Comparison of ENCODE assay signal across 1 cellular context in genomic region chr4:158782539-158783360, GRCh38.
A peak's percentile ranks its signal among the peaks of the same experiment; 100 is the strongest.
TF ChIP-seq lines count a peak whose summit lies in the region.

No MANE protein-coding gene starts in this region.

TF ChIP-seq in HepG2, 621 proteins besides CTCF, POLR2A, EP300 and RAD21 (continued from another document and continues in another):
- TF ChIP-seq PAXIP1 (CRISPR knock-in tag; conservative IDR thresholded peaks at IDR 0.05) (peak; percentile 78), MAFG (CRISPR knock-in tag; IDR thresholded peaks at IDR 0.05) (no peak), LCORL (IDR thresholded peaks at IDR 0.05) (no peak), LCORL (CRISPR knock-in tag; IDR thresholded peaks at IDR 0.05) (0 out of 2 replicates have a peak, but pooled peaks have one; percentile 42), STAG1 (CRISPR knock-in tag; IDR thresholded peaks at IDR 0.05) (no peak), ZNF234 (CRISPR knock-in tag; conservative IDR thresholded peaks at IDR 0.05) (no peak), FOXA3 (CRISPR knock-in tag; IDR thresholded peaks at IDR 0.05) (peak; percentile 80), SP5 (CRISPR knock-in tag; IDR thresholded peaks at IDR 0.05; ENCODE audit: borderline replicate concordance, low read depth) (peak; percentile 23; the same call in 1 of the 2 replicates), ZNF441 (CRISPR knock-in tag; IDR thresholded peaks at IDR 0.05; ENCODE audit: borderline replicate concordance) (no peak), U2AF2 (IDR thresholded peaks at IDR 0.05; ENCODE audit: low read depth, low read length) (no peak), HNF1A (IDR thresholded peaks at IDR 0.05; ENCODE audit: low read depth) (no peak), HNF1A (CRISPR knock-in tag; IDR thresholded peaks at IDR 0.05; ENCODE audit: borderline replicate concordance) (no peak), ZNF253 (CRISPR knock-in tag; IDR thresholded peaks at IDR 0.05; ENCODE audit: borderline replicate concordance) (no peak), TBX2 (CRISPR knock-in tag; IDR thresholded peaks at IDR 0.05; ENCODE audit: borderline replicate concordance) (peak; percentile 80; the same call in 1 of the 2 replicates), KAT8 (CRISPR knock-in tag; IDR thresholded peaks at IDR 0.05) (peak; percentile 8; the same call in 1 of the 2 replicates), CCDC6 (CRISPR knock-in tag; IDR thresholded peaks at IDR 0.05) (peak; percentile 53; the same call in 1 of the 2 replicates), PHF21A (CRISPR knock-in tag; IDR thresholded peaks at IDR 0.05) (peak; percentile 41; the same call in 1 of the 2 replicates), HMG20A (CRISPR knock-in tag; IDR thresholded peaks at IDR 0.05; ENCODE audit: borderline replicate concordance) (peak; percentile 33; the same call in 1 of the 2 replicates), ELF3 (CRISPR knock-in tag; IDR thresholded peaks at IDR 0.05) (peak; percentile 53; the same call in 1 of the 2 replicates), PPARG (CRISPR knock-in tag; conservative IDR thresholded peaks at IDR 0.05) (0 out of 2 replicates have a peak, but pooled peaks have one; percentile 15), ZNF746 (CRISPR knock-in tag; IDR thresholded peaks at IDR 0.05) (no peak), SOX5 (CRISPR knock-in tag; IDR thresholded peaks at IDR 0.05; ENCODE audit: borderline replicate concordance) (peak; percentile 37; the same call in 1 of the 2 replicates), HINFP (CRISPR knock-in tag; IDR thresholded peaks at IDR 0.05; ENCODE audit: low read depth) (no peak), MAZ (IDR thresholded peaks at IDR 0.05; ENCODE audit: borderline replicate concordance, low read depth, low read length) (no peak), MAZ (CRISPR knock-in tag; IDR thresholded peaks at IDR 0.05; ENCODE audit: low read depth) (no peak), NAIF1 (CRISPR knock-in tag; IDR thresholded peaks at IDR 0.05; ENCODE audit: borderline replicate concordance) (peak; percentile 58; the same call in 1 of the 2 replicates), SMAD1 (CRISPR knock-in tag; IDR thresholded peaks at IDR 0.05; ENCODE audit: borderline replicate concordance, low read depth) (no peak), ZNF235 (CRISPR knock-in tag; IDR thresholded peaks at IDR 0.05; ENCODE audit: borderline replicate concordance) (no peak), TAF15 (IDR thresholded peaks at IDR 0.05; ENCODE audit: low read depth, low read length, poor library complexity, severe bottlenecking) (no peak), NR1H2 (CRISPR knock-in tag; IDR thresholded peaks at IDR 0.05; ENCODE audit: borderline replicate concordance, low read depth) (no peak), ZNF674 (CRISPR knock-in tag; IDR thresholded peaks at IDR 0.05; ENCODE audit: low read depth) (no peak), PRMT3 (CRISPR knock-in tag; IDR thresholded peaks at IDR 0.05; ENCODE audit: borderline replicate concordance, low read depth) (no peak), ZSCAN9 (CRISPR knock-in tag; IDR thresholded peaks at IDR 0.05; ENCODE audit: borderline replicate concordance) (no peak), FOXK2 (IDR thresholded peaks at IDR 0.05) (no peak), MYPOP (CRISPR knock-in tag; IDR thresholded peaks at IDR 0.05) (0 out of 2 replicates have a peak, but pooled peaks have one; percentile 47), BCL3 (CRISPR knock-in tag; IDR thresholded peaks at IDR 0.05) (no peak), ZC3H4 (CRISPR knock-in tag; IDR thresholded peaks at IDR 0.05; ENCODE audit: borderline replicate concordance) (no peak), TEF (CRISPR knock-in tag; IDR thresholded peaks at IDR 0.05) (no peak), RFX1 (IDR thresholded peaks at IDR 0.05) (no peak), IKZF1 (IDR thresholded peaks at IDR 0.05) (no peak), ZNF605 (CRISPR knock-in tag; IDR thresholded peaks at IDR 0.05) (peak; percentile 28; the same call in 1 of the 2 replicates), TAF1 (CRISPR knock-in tag; IDR thresholded peaks at IDR 0.05) (no peak), ONECUT2 (CRISPR knock-in tag; IDR thresholded peaks at IDR 0.05) (peak; percentile 22; the same call in 1 of the 2 replicates), GATAD1 (CRISPR knock-in tag; IDR thresholded peaks at IDR 0.05) (0 out of 2 replicates have a peak, but pooled peaks have one; percentile 14), ZNF547 (CRISPR knock-in tag; IDR thresholded peaks at IDR 0.05) (no peak), ZNF747 (CRISPR knock-in tag; IDR thresholded peaks at IDR 0.05; ENCODE audit: borderline replicate concordance) (no peak), BCL6 (CRISPR knock-in tag; IDR thresholded peaks at IDR 0.05) (peak; percentile 28; the same call in 1 of the 2 replicates), ESRRA (CRISPR knock-in tag; IDR thresholded peaks at IDR 0.05; ENCODE audit: low read depth) (no peak), HBP1 (CRISPR knock-in tag; IDR thresholded peaks at IDR 0.05; ENCODE audit: low read depth) (no peak), ZNF296 (CRISPR knock-in tag; conservative IDR thresholded peaks at IDR 0.05) (no peak), ZNF160 (CRISPR knock-in tag; IDR thresholded peaks at IDR 0.05) (no peak), ZNF292 (CRISPR knock-in tag; IDR thresholded peaks at IDR 0.05; ENCODE audit: borderline replicate concordance, low read depth) (peak; percentile 59; the same call in 1 of the 2 replicates), TCF12 (IDR thresholded peaks at IDR 0.05) (no peak), TCF12 (CRISPR knock-in tag; IDR thresholded peaks at IDR 0.05) (no peak), ZNF878 (CRISPR knock-in tag; IDR thresholded peaks at IDR 0.05) (0 out of 2 replicates have a peak, but pooled peaks have one; percentile 47), HOXA3 (CRISPR knock-in tag; IDR thresholded peaks at IDR 0.05) (no peak), PHF20 (CRISPR knock-in tag; IDR thresholded peaks at IDR 0.05) (no peak)
